In genomic region chr6:363291-363690, GRCh38 we compare ENCODE assay signal across 28 cellular contexts. TPM values are rescaled to one million over a fixed set of nuclear protein-coding genes. Genes with fewer than 3 reads are reported as not detected.
"Had no signal": no experiment of that assay in that cellular context is flagged by ENCODE, and none has a peak within 500 bp of the region (broad histone marks: within the 10 kb centered on the region; RNA-seq: fewer than 3 reads in every experiment).

No MANE protein-coding gene starts in this region.

- FAIRE-seq: islet of Langerhans had no signal

- H3K4me3 ChIP-seq: left ventricle myocardium inferior, lung, neural progenitor cell, smooth muscle cell, tibial nerve, uterus had no signal

- H3K9me3 ChIP-seq: neutrophil, uterus had no signal

- H3K9ac ChIP-seq: neural progenitor cell, parathyroid adenoma had no signal

- H3K4me2 ChIP-seq: neural progenitor cell, smooth muscle cell had no signal

- H3K4me1 ChIP-seq: left ventricle myocardium inferior, parathyroid adenoma, uterus had no signal

- H3K79me2 ChIP-seq: parathyroid adenoma had no signal

- H3K36me3 ChIP-seq: left ventricle myocardium inferior, neural progenitor cell, neutrophil, tibial nerve, uterus had no signal

- ATAC-seq: natural killer cell; right cardiac atrium; stimulated activated memory B cell treated with anti-CD40 and anti-IgM and Interleukin-4, amounts not matched to agents 10 μg/mL and 1 μg/mL and 100 μg/mL, for 72 hours; stimulated activated naive CD8-positive, alpha-beta T cell treated with anti-CD3 and anti-CD28 coated beads, Interleukin-15, amount 100 ng/mL, for 72 hours had no signal

- H3K27ac ChIP-seq: left ventricle myocardium inferior, neural progenitor cell, neutrophil, parathyroid adenoma, tibial nerve, uterus had no signal

- DNase-seq: hypothalamus; immature natural killer cell; mesendoderm; naive B cell; natural killer cell; nephron progenitor cell; occipital lobe; retina; stimulated activated CD4-positive, alpha-beta T cell treated with anti-CD3 and anti-CD28 coated beads, Interleukin-1b, Interleukin-23, amount 100 ng/mL, for 48 hours; stimulated activated CD4-positive, alpha-beta T cell treated with anti-CD3 and anti-CD28 coated beads, Interleukin-2, amount 100 ng/mL, for 48 hours; stimulated activated CD4-positive, alpha-beta T cell treated with anti-CD3 and anti-CD28 coated beads, Interleukin-4, amount 100 ng/mL, for 4 hours; stimulated activated CD8-positive, alpha-beta memory T cell treated with anti-CD3 and anti-CD28 coated beads, Interleukin-4, amount 100 ng/mL, for 48 hours; stimulated activated naive CD4-positive, alpha-beta T cell treated with Interleukin-2 at 50 U/mL for 16 hours; stimulated activated naive CD8-positive, alpha-beta T cell treated with anti-CD3 and anti-CD28 coated beads, Interleukin-15, amount 100 ng/mL, for 72 hours; substantia nigra; uterus had no signal

- H2AFZ ChIP-seq: neural progenitor cell, parathyroid adenoma had no signal

RNA-seq across cellular contexts. Expression of gene IRF4, which starts 28.3 kb away (rescaled TPM):
- total RNA-seq: mesothelial cell of epicardium, osteocyte had no signal
- polyA plus RNA-seq: smooth muscle cell had no signal
